Comparison of ENCODE assay signal across 26 cellular contexts in genomic region chr18:72651033-72651432, GRCh38.
"Had no signal": no experiment of that assay in that cellular context is flagged by ENCODE, and none has a peak within 500 bp of the region (broad histone marks: within the 10 kb centered on the region; RNA-seq: fewer than 3 reads in every experiment).

No MANE protein-coding gene starts in this region.

- H3K9me3 Mint-ChIP-seq: natural killer cell treated with Interleukin-12 subunit alpha and Interleukin-12 subunit beta and Interleukin-15 and Interleukin-18, amount 100 ng/mL, for 72 hours had no signal

- H3K9me3 ChIP-seq: gastrocnemius medialis, neutrophil, pancreas, sigmoid colon, testis, tibial artery had no signal

- FAIRE-seq: colon, kidney, pancreas had no signal

- H3K27ac ChIP-seq: dorsolateral prefrontal cortex, epithelial cell of prostate, gastrocnemius medialis, neutrophil, pancreas, sigmoid colon, testis, tibial artery had no signal

- H3K36me3 ChIP-seq: gastrocnemius medialis, neutrophil, pancreas, sigmoid colon, tibial artery had no signal

- DNase-seq: dorsolateral prefrontal cortex; effector CD4-positive, alpha-beta T cell; foreskin fibroblast; gastrocnemius medialis; head of caudate nucleus; kidney; naive B cell; pancreas; sigmoid colon; stimulated activated CD4-positive, alpha-beta T cell treated with anti-CD3 and anti-CD28 coated beads, Interleukin-2, amount 100 ng/mL, for 24 hours; stimulated activated CD4-positive, alpha-beta T cell treated with anti-CD3 and anti-CD28 coated beads, Interleukin-4, amount 100 ng/mL, for 24 hours; stimulated activated naive CD8-positive, alpha-beta T cell treated with anti-CD3 and anti-CD28 coated beads, Interleukin-15, Interleukin-2, amounts not matched to agents 100 U/mL and 50 U/mL, for 24 hours; substantia nigra; testis; tibial artery had no signal

- H3K4me1 Mint-ChIP-seq: memory B cell; naive B cell; neural crest cell; stimulated activated effector memory CD8-positive, alpha-beta T cell treated with anti-CD3 and anti-CD28 coated beads, Interleukin-12 subunit alpha, Interleukin-12 subunit beta, amount 100 ng/mL, for 72 hours had no signal

- H3K27me3 Mint-ChIP-seq: memory B cell; natural killer cell treated with Interleukin-12 subunit alpha and Interleukin-12 subunit beta and Interleukin-15 and Interleukin-18, amount 100 ng/mL, for 72 hours had no signal

- H3K27me3 ChIP-seq: dorsolateral prefrontal cortex, gastrocnemius medialis, neutrophil, pancreas, sigmoid colon, testis, tibial artery had no signal

- H3K27ac Mint-ChIP-seq: memory B cell; naive B cell; natural killer cell treated with Interleukin-12 subunit alpha and Interleukin-12 subunit beta and Interleukin-15 and Interleukin-18, amount 100 ng/mL, for 72 hours; stimulated activated effector memory CD8-positive, alpha-beta T cell treated with anti-CD3 and anti-CD28 coated beads, Interleukin-12 subunit alpha, Interleukin-12 subunit beta, amount 100 ng/mL, for 72 hours; type B pancreatic cell had no signal

- H3K36me3 Mint-ChIP-seq: naive B cell; natural killer cell treated with Interleukin-12 subunit alpha and Interleukin-12 subunit beta and Interleukin-15 and Interleukin-18, amount 100 ng/mL, for 72 hours; stimulated activated effector memory CD8-positive, alpha-beta T cell treated with anti-CD3 and anti-CD28 coated beads, Interleukin-12 subunit alpha, Interleukin-12 subunit beta, amount 100 ng/mL, for 72 hours; type B pancreatic cell had no signal

- H3K4me1 ChIP-seq: gastrocnemius medialis, pancreas, sigmoid colon, testis, tibial artery had no signal

- ATAC-seq: esophagus mucosa; gastrocnemius medialis; left lobe of liver; natural killer cell treated with Interleukin-12 subunit alpha and Interleukin-12 subunit beta and Interleukin-15 and Interleukin-18, amount 100 ng/mL, for 72 hours; pancreas; stimulated activated effector memory CD8-positive, alpha-beta T cell treated with anti-CD3 and anti-CD28 coated beads, Interleukin-12 subunit alpha, Interleukin-12 subunit beta, amount 100 ng/mL, for 72 hours; stimulated activated naive CD8-positive, alpha-beta T cell treated with anti-CD3 and anti-CD28 coated beads, Interleukin-15, Interleukin-2, amounts not matched to agents 100 U/mL and 50 U/mL, for 24 hours had no signal

- H3K4me3 Mint-ChIP-seq: memory B cell; naive B cell; natural killer cell treated with Interleukin-12 subunit alpha and Interleukin-12 subunit beta and Interleukin-15 and Interleukin-18, amount 100 ng/mL, for 72 hours; neural crest cell; stimulated activated effector memory CD8-positive, alpha-beta T cell treated with anti-CD3 and anti-CD28 coated beads, Interleukin-12 subunit alpha, Interleukin-12 subunit beta, amount 100 ng/mL, for 72 hours; type B pancreatic cell had no signal

- H3K4me3 ChIP-seq: dorsolateral prefrontal cortex, gastrocnemius medialis, lung, pancreas, sigmoid colon, testis, tibial artery had no signal
